ENCODE assay signal across 13 cellular contexts in genomic region chr7:101018271-101019167, GRCh38. TPM values are rescaled to one million over a fixed set of nuclear protein-coding genes. Genes with fewer than 3 reads are reported as not detected.
DNase-seq lines count a peak whose midpoint lies in the region; ATAC-seq and TF ChIP-seq lines count a peak whose summit lies in the region.
"Had no signal": no experiment of that assay in that cellular context is flagged by ENCODE, and none has a peak within 500 bp of the region (broad histone marks: within the 10 kb centered on the region; RNA-seq: fewer than 3 reads in every experiment).

No MANE protein-coding gene starts in this region.

- no peaks in the 10 kb centered on the region for H3K36me3 Mint-ChIP-seq in activated T-cell treated with anti-CD3 and anti-CD28 coated beads, Interleukin-2, amount 50 U/mL, for 4 hours (ENCODE audit: insufficient read depth)
- no peaks in the 10 kb centered on the region for H3K36me3 Mint-ChIP-seq in stimulated activated naive B cell treated with anti-CD40 and anti-IgM and Interleukin-4, amounts not matched to agents 10 μg/mL and 1 μg/mL and 100 μg/mL, for 72 hours

- H3K9me3 ChIP-seq in Peyer's patch (no peaks in the 10 kb centered on the region), hepatocyte (ENCODE audit: low read depth) (no peaks in the 10 kb centered on the region)
- H3K9me3 ChIP-seq: esophagus muscularis mucosa had no signal

- peak overlapping the region; percentile 92 for H3K27ac Mint-ChIP-seq in stimulated activated naive B cell treated with anti-CD40 and anti-IgM and Interleukin-4, amounts not matched to agents 10 μg/mL and 1 μg/mL and 100 μg/mL, for 72 hours

- TF ChIP-seq CTCF in Peyer's patch (IDR thresholded peaks at IDR 0.05) (no peak), hepatocyte (IDR thresholded peaks at IDR 0.05; ENCODE audit: poor library complexity) (no peak)

- peak overlapping the region; percentile 26 for H3K4me3 Mint-ChIP-seq in activated T-cell treated with anti-CD3 and anti-CD28 coated beads, Interleukin-2, amount 50 U/mL, for 4 hours
- H3K4me3 Mint-ChIP-seq in stimulated activated naive B cell treated with anti-CD40 and anti-IgM and Interleukin-4, amounts not matched to agents 10 μg/mL and 1 μg/mL and 100 μg/mL, for 72 hours, result peak overlapping the region; percentile 48 to 66

- no peaks in the 10 kb centered on the region for H3K9me3 Mint-ChIP-seq in activated T-cell treated with anti-CD3 and anti-CD28 coated beads, Interleukin-2, amount 50 U/mL, for 4 hours
- no peaks in the 10 kb centered on the region for H3K9me3 Mint-ChIP-seq in stimulated activated naive B cell treated with anti-CD40 and anti-IgM and Interleukin-4, amounts not matched to agents 10 μg/mL and 1 μg/mL and 100 μg/mL, for 72 hours

- no peak overlapping the region for H2AFZ ChIP-seq in hepatocyte

- no peak overlapping the region for H3K4me2 ChIP-seq in hepatocyte

- DNase-seq in activated T-cell treated with anti-CD3 and anti-CD28 coated beads, Interleukin-2, amount 50 U/mL, for 4 hours, result no peak
- DNase-seq in activated T-cell treated with anti-CD3 and anti-CD28 coated beads for 4 hours (no peak), Peyer's patch (peak in 1 of 3 donors; percentile 58), hepatocyte (ENCODE audit: low spot score) (no peak), DMS153 (lab: John Stamatoyannopoulos, UW) (no peak), amniotic stem cell (lab: John Stamatoyannopoulos, UW) (no peak)
- peak; percentile 23 for DNase-seq in stimulated activated naive B cell treated with anti-CD40 and anti-IgM and Interleukin-4, amounts not matched to agents 10 μg/mL and 1 μg/mL and 100 μg/mL, for 72 hours
- DNase-seq: NCI-H2171 treated with DMSO at 0.1 percent for 48 hours had no signal

- peaks cover 22% of the 10 kb centered on the region for H3K4me1 Mint-ChIP-seq in activated T-cell treated with anti-CD3 and anti-CD28 coated beads, Interleukin-2, amount 50 U/mL, for 4 hours (ENCODE audit: low read depth)
- H3K4me1 Mint-ChIP-seq in stimulated activated naive B cell treated with anti-CD40 and anti-IgM and Interleukin-4, amounts not matched to agents 10 μg/mL and 1 μg/mL and 100 μg/mL, for 72 hours, result peaks cover 31 to 37% of the 10 kb centered on the region in 2 donors

- H3K27me3 ChIP-seq in Peyer's patch (no peaks in the 10 kb centered on the region), hepatocyte (no peaks in the 10 kb centered on the region)

- ATAC-seq in activated T-cell treated with anti-CD3 and anti-CD28 coated beads, Interleukin-2, amount 50 U/mL, for 4 hours, result peak in 1 of 2 donors; percentile 8
- ATAC-seq in stimulated activated naive B cell treated with anti-CD40 and anti-IgM and Interleukin-4, amounts not matched to agents 10 μg/mL and 1 μg/mL and 100 μg/mL, for 72 hours (replicated peaks), result peak; percentile 62 to 67
- ATAC-seq in GM19328 (IDR thresholded peaks at IDR 0.05; ENCODE audit: unreplicated experiment), result no peak

- no peaks in the 10 kb centered on the region for H3K9me2 ChIP-seq in hepatocyte (replicated peaks; ENCODE audit: insufficient read depth)

- 52% methylated on average over 11 of the region's 14 CpGs for WGBS in hepatocyte (ENCODE audit: low lambda C conversion rate, missing lambda C conversion rate)

- H3K4me3 ChIP-seq in Peyer's patch (peak overlapping the region in 1 of 4 donors; percentile 10), hepatocyte (no peak overlapping the region)

- H3K27me3 Mint-ChIP-seq in activated T-cell treated with anti-CD3 and anti-CD28 coated beads, Interleukin-2, amount 50 U/mL, for 4 hours (ENCODE audit: low read depth), result peaks cover 12% of the 10 kb centered on the region
- peaks cover 64 to 80% of the 10 kb centered on the region in 2 donors for H3K27me3 Mint-ChIP-seq in stimulated activated naive B cell treated with anti-CD40 and anti-IgM and Interleukin-4, amounts not matched to agents 10 μg/mL and 1 μg/mL and 100 μg/mL, for 72 hours

- H3K4me1 ChIP-seq in Peyer's patch, result peaks cover 0 to 35% (median 4%) of the 10 kb centered on the region in 4 donors
- peaks cover 3% of the 10 kb centered on the region for H3K4me1 ChIP-seq in hepatocyte (ENCODE audit: insufficient read depth)

- H3K79me2 ChIP-seq in hepatocyte, result no peaks in the 10 kb centered on the region

- H3K27ac ChIP-seq in Peyer's patch (peak overlapping the region in 3 of 4 donors; percentile 84 to 98 (median 98)), hepatocyte (peak overlapping the region; percentile 16)

- no peaks in the 10 kb centered on the region for H4K20me1 ChIP-seq in hepatocyte (ENCODE audit: insufficient read depth, poor library complexity, severe bottlenecking)

- H3K36me3 ChIP-seq in Peyer's patch (no peaks in the 10 kb centered on the region), hepatocyte (replicated peaks; ENCODE audit: insufficient read depth, low read depth) (no peaks in the 10 kb centered on the region)
- H3K36me3 ChIP-seq: esophagus muscularis mucosa had no signal

- no peak for TF ChIP-seq POLR2A in Peyer's patch (IDR thresholded peaks at IDR 0.05)

RNA-seq across cellular contexts. Expression of gene MUC17, which starts 1.4 kb away (rescaled TPM):
- total RNA-seq in activated T-cell treated with anti-CD3 and anti-CD28 coated beads, Interleukin-2, amount 50 U/mL, for 4 hours, result not detected
- total RNA-seq in Peyer's patch (1,000 to 10,000 TPM in 1 of 4 donors, 100 to 1,000 TPM in 2, 10 to 100 TPM in 1; 64.4 to 1,011 (median 801) TPM), hepatocyte (8.7 and 18.3 TPM in 2 replicates)
- 2.9 and 5.5 TPM in 2 replicates for polyA plus RNA-seq in hepatocyte
- total RNA-seq: liver; T-helper 1 cell treated with Interleukin-12 subunit alpha and Interleukin-12 subunit beta and Interleukin-4 antibody, amounts not matched to agents 30 ng/mL and 1 ng/mL, for 36 hours had no signal
- polyA plus RNA-seq: AG04450, liver had no signal

RNA-seq across cellular contexts. Expression of gene MUC12, which starts 49.2 kb away (rescaled TPM):
- total RNA-seq in activated T-cell treated with anti-CD3 and anti-CD28 coated beads, Interleukin-2, amount 50 U/mL, for 4 hours, result under 1 TPM; 0.16 to 0.20 (median 0.19) TPM
- 10 to 100 TPM in 2 of 4 donors, 1 to 10 TPM in 2; 4.8 to 31.8 (median 9.0) TPM for total RNA-seq in Peyer's patch
- total RNA-seq in hepatocyte, result 4.0 and 8.5 TPM in 2 replicates
- 7.3 and 9.2 TPM in 2 replicates for polyA plus RNA-seq in hepatocyte
- total RNA-seq: liver; T-helper 1 cell treated with Interleukin-12 subunit alpha and Interleukin-12 subunit beta and Interleukin-4 antibody, amounts not matched to agents 30 ng/mL and 1 ng/mL, for 36 hours had no signal
